ENCODE assay signal across 8 cellular contexts in the genomic region with DNA sequence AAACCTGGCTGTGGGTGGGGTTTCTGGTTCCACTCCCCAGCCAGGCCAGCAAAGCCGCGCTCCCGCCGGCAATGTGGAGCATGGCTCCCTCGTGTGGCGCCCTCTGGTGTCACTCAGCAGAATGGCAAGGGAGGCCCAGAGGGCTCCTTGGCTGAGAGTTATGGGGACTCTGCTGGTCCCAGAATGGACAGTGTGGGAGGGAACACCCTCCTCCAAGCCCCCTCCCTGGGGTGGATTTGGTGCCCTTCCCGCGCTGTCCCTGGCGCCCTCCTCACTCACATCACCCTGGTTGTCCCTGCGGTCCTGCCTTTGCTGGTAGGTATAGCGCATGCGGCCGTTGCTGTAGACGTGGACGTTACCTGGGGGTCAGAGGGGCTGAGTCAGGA. TPM values are rescaled to one million over a fixed set of nuclear protein-coding genes. Genes with fewer than 3 reads are reported as not detected.
A peak's percentile ranks its signal among the peaks of the same experiment; 100 is the strongest.
DNase-seq lines count a peak whose midpoint lies in the region; TF ChIP-seq lines count a peak whose summit lies in the region.

No MANE protein-coding gene starts in this region.

- no peaks in the 10 kb centered on the region for H3K9me3 ChIP-seq in breast epithelium

- intact Hi-C loops in breast epithelium (cut with DNase I; ENCODE audit: low total_unique reads): no loop called here

- H3K27me3 ChIP-seq in breast epithelium: no peaks in the 10 kb centered on the region
- H3K27me3 ChIP-seq in layer of hippocampus (ENCODE audit: control insufficient read depth, insufficient read depth, low read length): no peaks in the 10 kb centered on the region

- H3K27ac ChIP-seq in breast epithelium: peak overlapping the region; percentile 73 to 74
- H3K27ac ChIP-seq in layer of hippocampus (ENCODE audit: low read depth, low read length): peak overlapping the region; percentile 52

- no peak for TF ChIP-seq POLR2A in breast epithelium (IDR thresholded peaks at IDR 0.05)

- peaks cover 6% of the 10 kb centered on the region for H3K36me3 ChIP-seq in breast epithelium

- peak; percentile 98 for TF ChIP-seq CTCF in WI38 (IDR thresholded peaks at IDR 0.05; ENCODE audit: low read depth, low read length)
- peak; percentile 62 to 93 (median 92) for TF ChIP-seq CTCF in breast epithelium (IDR thresholded peaks at IDR 0.05)

- peaks cover 16 to 18% of the 10 kb centered on the region in 2 donors for H3K4me1 ChIP-seq in breast epithelium

- peak; percentile 72 for DNase-seq in D341Med (ENCODE audit: low spot score)
- DNase-seq in HT1080 (ENCODE audit: low read depth): peak; percentile 48
- no peak for DNase-seq in breast epithelium (ENCODE audit: low spot score in 2 of 2)
- peak; percentile 63 for DNase-seq in stimulated activated CD8-positive, alpha-beta memory T cell treated with anti-CD3 and anti-CD28 coated beads, Interleukin-15, amount 100 ng/mL, for 1 hour (ENCODE audit: low read depth)
- DNase-seq in NCI-H2081 (lab: John Stamatoyannopoulos, UW): no peak
- DNase-seq in DMS79 treated with DMSO at 0.1 percent for 48 hours (lab: John Stamatoyannopoulos, UW): no peak

- H3K4me3 ChIP-seq in WI38 (ENCODE audit: low read depth, low read length): no peak overlapping the region
- H3K4me3 ChIP-seq in breast epithelium: no peak overlapping the region

RNA-seq across cellular contexts. Expression of a gene that starts 14.2 kb away (rescaled TPM):
- total RNA-seq in HT1080 (2014; rRNA removed; shearing (Covaris generic)): 43.8 and 53.5 TPM in 2 replicates
- 30.4 and 32.9 TPM in 2 replicates for polyA plus RNA-seq in HT1080 (2015; cell fraction: cytosol; rRNA removed)
- 32.7 and 33.9 TPM in 2 replicates for polyA plus RNA-seq in HT1080 (2015; cell fraction: nucleus; rRNA removed)
- 10 to 100 TPM; 38.4 to 48.1 (median 38.7) TPM for total RNA-seq in breast epithelium

Comparison
In these comparisons a context has a peak if more than half of its experiments do, and no peak if none do; other contexts are left out.
1. DNase-seq: peak in D341Med (single experiment), HT1080 (single experiment) and stimulated activated CD8-positive, alpha-beta memory T cell treated with anti-CD3 and anti-CD28 coated beads, Interleukin-15, amount 100 ng/mL, for 1 hour (single experiment); none in breast epithelium (0 of 2), NCI-H2081 (0 of 2) and DMS79 treated with DMSO at 0.1 percent for 48 hours (single experiment).